ENCODE assay signal across 8 cellular contexts in the genomic region with DNA sequence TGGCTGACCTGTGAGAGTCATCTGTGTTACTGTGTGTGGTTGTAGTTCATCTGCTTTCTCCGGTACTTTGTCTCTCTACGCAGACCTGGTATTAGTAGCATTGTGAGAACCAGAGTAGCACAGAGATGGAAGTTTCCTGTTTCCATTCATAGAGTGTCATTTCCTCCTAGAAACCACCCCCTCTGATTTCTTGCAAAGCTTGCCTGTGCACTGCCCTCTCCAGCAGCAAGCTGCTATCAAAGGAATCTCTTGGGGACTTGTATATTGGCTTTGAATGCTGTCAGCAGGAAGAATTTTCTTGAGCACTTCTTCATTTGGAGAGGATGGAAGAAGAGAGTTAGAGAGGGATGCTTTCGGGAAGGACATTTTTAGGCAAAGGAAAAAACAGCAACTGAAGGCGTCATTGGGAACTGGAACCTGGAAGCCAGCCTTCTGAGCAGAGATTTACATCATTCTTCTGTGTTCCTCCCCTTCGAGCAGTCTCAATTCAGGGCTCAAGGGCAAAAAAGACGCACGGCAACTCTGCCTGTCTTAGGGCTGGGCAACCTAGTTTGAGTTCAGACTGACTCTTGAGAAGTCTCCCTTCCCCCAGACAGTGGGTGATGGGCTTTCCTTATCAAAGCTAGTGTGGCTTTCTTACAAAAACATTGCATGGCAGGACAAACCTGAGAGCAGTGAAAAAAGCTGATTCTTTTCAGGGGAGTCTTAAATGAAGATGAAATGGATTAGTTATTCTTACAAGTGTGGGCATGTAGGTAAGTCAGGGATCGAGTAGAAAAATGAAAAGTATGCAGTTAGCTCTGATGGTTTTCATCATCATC.
DNase-seq lines count a peak whose midpoint lies in the region; ATAC-seq lines count a peak whose summit lies in the region.

No MANE protein-coding gene starts in this region.

- H3K4ac ChIP-seq in mesenchymal stem cell (ENCODE audit: low read depth in 1 of 2, low read length in 2 of 2) = peak overlapping the region in 1 of 2 experiments; percentile 12

- peak overlapping the region; percentile 77 for H2AK5ac ChIP-seq in mesenchymal stem cell (ENCODE audit: low read length, severe bottlenecking)

- H3K4me3 ChIP-seq in adipocyte (ENCODE audit: low read length) (no peak overlapping the region), mesenchymal stem cell (ENCODE audit: insufficient read depth in 1 of 2, low read depth in 1 of 2, low read length in 2 of 2) (no peak overlapping the region), H7 (ENCODE audit: insufficient read depth, low read depth, low read length) (no peak overlapping the region)

- H3K9me3 ChIP-seq in adipocyte (ENCODE audit: control insufficient read depth, low read length) (no peaks in the 10 kb centered on the region), mesenchymal stem cell (ENCODE audit: control insufficient read depth, low read length) (no peaks in the 10 kb centered on the region)

- 83% methylated on average over 7 of the region's 8 CpGs for WGBS in mesenchymal stem cell

- peak overlapping the region; percentile 27 for H4K8ac ChIP-seq in mesenchymal stem cell (ENCODE audit: low read length)

- H3K23ac ChIP-seq in mesenchymal stem cell (ENCODE audit: low read length in 2 of 2) = no peak overlapping the region

- peak overlapping the region; percentile 55 for H3K27ac ChIP-seq in mesenchymal stem cell (ENCODE audit: low read length, poor library complexity, severe bottlenecking)

- no peak overlapping the region for H2BK120ac ChIP-seq in mesenchymal stem cell (ENCODE audit: low read depth, low read length)

- no peak overlapping the region for H2AFZ ChIP-seq in mesenchymal stem cell (ENCODE audit: low read depth, low read length)

- H3K14ac ChIP-seq in mesenchymal stem cell (ENCODE audit: low read length in 2 of 2) = no peak overlapping the region

- H3K27me3 ChIP-seq in adipocyte (replicated peaks; ENCODE audit: control insufficient read depth, insufficient read depth, low read length) (no peaks in the 10 kb centered on the region), mesenchymal stem cell (ENCODE audit: control insufficient read depth in 1 of 2, insufficient read depth in 1 of 2, low read length in 2 of 2) (no peaks in the 10 kb centered on the region), H7 (ENCODE audit: control insufficient read depth, insufficient read depth, low read length) (no peaks in the 10 kb centered on the region)

- ATAC-seq in GM18861 (IDR thresholded peaks at IDR 0.05; ENCODE audit: unreplicated experiment) (peak; percentile 64), HG02870 (IDR thresholded peaks at IDR 0.05; ENCODE audit: unreplicated experiment) (peak; percentile 90)

- H2BK5ac ChIP-seq in mesenchymal stem cell (ENCODE audit: low read depth, low read length, poor library complexity, severe bottlenecking) = no peak overlapping the region

- H3K36me3 ChIP-seq in adipocyte (ENCODE audit: control insufficient read depth, insufficient read depth, low read length, severe bottlenecking) (peaks cover 11% of the 10 kb centered on the region), mesenchymal stem cell (ENCODE audit: control insufficient read depth in 1 of 2, insufficient read depth in 2 of 2, low read depth in 1 of 2, low read length in 2 of 2) (peaks cover 0 to 18% of the 10 kb centered on the region in 2 experiments), H7 (replicated peaks; ENCODE audit: control insufficient read depth, insufficient read depth, low read length) (no peaks in the 10 kb centered on the region)

- H3K9ac ChIP-seq in adipocyte (ENCODE audit: low read length) (peak overlapping the region; percentile 3), mesenchymal stem cell (ENCODE audit: low read length) (peak overlapping the region; percentile 62)

- peak overlapping the region in 1 of 2 experiments; percentile 18 for H3K18ac ChIP-seq in mesenchymal stem cell (ENCODE audit: low read depth in 1 of 2, low read length in 2 of 2)

- DNase-seq in adipocyte (ENCODE audit: low read depth) (peak; percentile 27), mesenchymal stem cell (no peak), H7 (no peak), ecto neural progenitor cell (ENCODE audit: low spot score) (no peak), DMS153 treated with DMSO at 0.1 percent for 48 hours (lab: John Stamatoyannopoulos, UW; ENCODE audit: unreplicated experiment) (no peak)
- no peak for DNase-seq in activated CD8-positive, alpha-beta memory T cell treated with anti-CD3 and anti-CD28 coated beads, Interleukin-2, amount 50 U/mL, for 48 hours

- H3K4me2 ChIP-seq in mesenchymal stem cell (ENCODE audit: low read length, poor library complexity, severe bottlenecking) = no peak overlapping the region

- H3K79me1 ChIP-seq in mesenchymal stem cell (replicated peaks; ENCODE audit: low read length, poor library complexity, severe bottlenecking) = peaks cover 2% of the 10 kb centered on the region

- H4K91ac ChIP-seq in mesenchymal stem cell (ENCODE audit: low read length) = no peak overlapping the region

- H2BK12ac ChIP-seq in mesenchymal stem cell (ENCODE audit: low read length in 2 of 2) = peak overlapping the region in 1 of 2 experiments; percentile 7

- no peak overlapping the region for H2BK15ac ChIP-seq in mesenchymal stem cell (ENCODE audit: low read depth, poor library complexity, severe bottlenecking)

- peaks cover 16% of the 10 kb centered on the region for H3K4me1 ChIP-seq in adipocyte (ENCODE audit: control insufficient read depth, insufficient read depth, low read length)
- peaks cover 20% of the 10 kb centered on the region for H3K4me1 ChIP-seq in mesenchymal stem cell (ENCODE audit: control insufficient read depth, insufficient read depth, low read depth, low read length)
